Comparison of ENCODE assay signal across 8 cellular contexts in the genomic region with DNA sequence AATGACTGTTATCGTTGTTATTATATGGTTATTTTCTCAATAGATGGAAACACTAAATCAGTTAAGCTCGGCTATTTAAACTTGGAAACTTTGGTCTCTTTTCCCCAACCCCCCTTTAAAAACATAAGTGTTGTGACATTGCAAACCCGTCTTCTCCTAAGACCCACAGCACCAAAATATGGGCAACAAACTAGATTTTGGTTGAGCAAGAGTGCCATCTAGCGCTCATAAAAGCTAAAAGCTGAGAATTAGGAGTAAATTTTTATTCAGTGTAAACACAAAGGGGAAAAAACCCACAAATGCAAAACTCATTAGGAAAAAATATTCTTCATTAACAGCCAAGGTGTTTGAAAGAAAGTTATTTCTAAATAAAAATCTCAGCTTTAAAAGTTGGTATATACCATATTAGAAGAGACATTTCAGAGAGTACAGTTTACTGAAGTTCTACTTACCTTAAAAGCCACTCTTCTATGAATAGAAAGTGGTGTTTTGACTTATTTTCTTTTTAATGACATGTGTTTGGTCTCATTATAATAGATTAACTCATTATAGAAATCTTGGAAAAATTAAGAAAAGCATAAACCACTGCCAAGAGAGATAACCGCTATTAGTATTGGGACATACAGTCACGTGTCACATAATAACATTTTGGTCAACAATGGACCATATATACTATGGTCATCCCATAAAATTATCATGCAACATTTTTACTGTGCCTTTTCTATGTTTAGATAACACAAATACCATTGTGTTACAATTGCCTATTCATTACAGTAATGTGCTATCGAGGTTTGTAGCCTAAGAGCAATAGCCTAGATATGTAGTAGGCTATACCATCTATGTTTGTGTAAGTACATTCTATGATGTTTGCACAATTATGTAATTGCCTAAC. TPM values are rescaled to one million over a fixed set of nuclear protein-coding genes. Genes with fewer than 3 reads are reported as not detected.
DNase-seq lines count a peak whose midpoint lies in the region; ATAC-seq and TF ChIP-seq lines count a peak whose summit lies in the region.

No MANE protein-coding gene starts in this region.

- H3K79me2 ChIP-seq in DND-41 (ENCODE audit: insufficient read depth, low read length), result no peaks in the 10 kb centered on the region

- no peak overlapping the region for H3K9ac ChIP-seq in DND-41 (ENCODE audit: low read depth, low read length)

- 46 to 48% (median 47%) methylated on average over 7 of the region's 7 CpGs for WGBS in adrenal gland, 4 donors
- WGBS in right cardiac atrium, result 43% methylated on average over 7 of the region's 7 CpGs

- in situ Hi-C loops in gastrocnemius medialis (cut with MboI; ENCODE audit: low sequenced_read_pairs in 4 of 4), result loop anchor here (5.0 to 25.0 kb wide), 4 partner anchors 129 to 531 kb away; no protein-coding TSS in a partner anchor

- intact Hi-C loops in adrenal gland (cut with DNase I), result loop anchor here (5.0 to 10.0 kb wide), 4 partner anchors 69 to 529 kb away; no protein-coding TSS in a partner anchor
- intact Hi-C loops in right cardiac atrium (cut with DNase I), result loop anchor here (5.0 to 10.0 kb wide), 3 partner anchors 516 to 531 kb away; no protein-coding TSS in a partner anchor
- intact Hi-C loops in gastrocnemius medialis (cut with DNase I; ENCODE audit: low total_unique reads), result loop anchor here (1.0 to 10.0 kb wide), 5 partner anchors 64 to 531 kb away; a partner anchor contains a TSS

- no peak overlapping the region for H2AFZ ChIP-seq in DND-41 (ENCODE audit: low read depth, low read length)

- H3K36me3 ChIP-seq in DND-41 (ENCODE audit: insufficient read depth, low read length), result no peaks in the 10 kb centered on the region
- no peaks in the 10 kb centered on the region for H3K36me3 ChIP-seq in Peyer's patch
- no peaks in the 10 kb centered on the region for H3K36me3 ChIP-seq in adrenal gland (replicated peaks in 1 of 2)
- no peaks in the 10 kb centered on the region for H3K36me3 ChIP-seq in gastrocnemius medialis

- H4K20me1 ChIP-seq in DND-41 (ENCODE audit: insufficient read depth, low read length), result no peaks in the 10 kb centered on the region

- H3K27me3 ChIP-seq in DND-41 (ENCODE audit: insufficient read depth, low read length, poor library complexity) (no peaks in the 10 kb centered on the region), Peyer's patch (no peaks in the 10 kb centered on the region), adrenal gland (no peaks in the 10 kb centered on the region), right cardiac atrium (ENCODE audit: control insufficient read depth, insufficient read depth) (no peaks in the 10 kb centered on the region), gastrocnemius medialis (no peaks in the 10 kb centered on the region)

- H3K27ac ChIP-seq in DND-41 (ENCODE audit: low read length), result no peak overlapping the region
- no peak overlapping the region for H3K27ac ChIP-seq in Peyer's patch
- no peak overlapping the region for H3K27ac ChIP-seq in adrenal gland
- H3K27ac ChIP-seq in right cardiac atrium (ENCODE audit: low read length), result no peak overlapping the region
- peak overlapping the region; percentile 37 to 98 (median 57) for H3K27ac ChIP-seq in gastrocnemius medialis

- no peak overlapping the region for H3K4me2 ChIP-seq in DND-41 (ENCODE audit: insufficient read depth, low read length)

- no peaks in the 10 kb centered on the region for H3K9me3 ChIP-seq in DND-41 (ENCODE audit: insufficient read depth, low read length, severe bottlenecking)
- H3K9me3 ChIP-seq in Peyer's patch, result no peaks in the 10 kb centered on the region
- no peaks in the 10 kb centered on the region for H3K9me3 ChIP-seq in adrenal gland (replicated peaks in 1 of 3)
- H3K9me3 ChIP-seq in right cardiac atrium (ENCODE audit: control insufficient read depth, low read length), result no peaks in the 10 kb centered on the region
- H3K9me3 ChIP-seq in gastrocnemius medialis, result no peaks in the 10 kb centered on the region

- ATAC-seq in DND-41 (ENCODE audit: insufficient read depth, low read depth), result peak; percentile 84
- ATAC-seq in right cardiac atrium, result peak; percentile 58 to 64
- ATAC-seq in gastrocnemius medialis, result peak; percentile 66 to 84
- no peak for ATAC-seq in HG03280 (IDR thresholded peaks at IDR 0.05; ENCODE audit: unreplicated experiment)

- H3K4me3 ChIP-seq in DND-41 (ENCODE audit: low read depth in 1 of 2, low read length in 2 of 2) (no peak overlapping the region), Peyer's patch (no peak overlapping the region), adrenal gland (no peak overlapping the region), right cardiac atrium (ENCODE audit: low read length) (no peak overlapping the region), gastrocnemius medialis (peak overlapping the region in 1 of 4 donors; percentile 4)

- no peak for TF ChIP-seq POLR2A in Peyer's patch (IDR thresholded peaks at IDR 0.05)
- TF ChIP-seq POLR2A in adrenal gland (IDR thresholded peaks at IDR 0.05), result no peak
- TF ChIP-seq POLR2A in gastrocnemius medialis (IDR thresholded peaks at IDR 0.05), result no peak

- H3K4me1 ChIP-seq in DND-41 (ENCODE audit: insufficient read depth, low read length) (peaks cover 5% of the 10 kb centered on the region), Peyer's patch (peaks cover 0 to 25% (median 0%) of the 10 kb centered on the region in 4 donors), adrenal gland (replicated peaks in 1 of 2) (peaks cover 0 to 34% of the 10 kb centered on the region in 2 donors), right cardiac atrium (ENCODE audit: control insufficient read depth, insufficient read depth, low read length) (peaks cover 4% of the 10 kb centered on the region), gastrocnemius medialis (peaks cover 82 to 94% of the 10 kb centered on the region in 2 donors)

- TF ChIP-seq CTCF in DND-41 (IDR thresholded peaks at IDR 0.05; ENCODE audit: borderline replicate concordance, extremely low read depth, low read length, poor library complexity, severe bottlenecking) (peak; percentile 80), Peyer's patch (IDR thresholded peaks at IDR 0.05) (peak; percentile 21 to 87 (median 73)), adrenal gland (IDR thresholded peaks at IDR 0.05) (peak; percentile 50 to 84 (median 72)), gastrocnemius medialis (IDR thresholded peaks at IDR 0.05 in 4 of 5, conservative IDR thresholded peaks at IDR 0.05 in 1 of 5) (peak; percentile 61 to 73 (median 67))

- DNase-seq in DND-41 (peak; percentile 61), LHCN-M2 (ENCODE audit: low read depth) (peak; percentile 72), Peyer's patch (peak in 1 of 3 donors; percentile 62), adrenal gland (peak in 5 of 7 donors; percentile 38 to 60 (median 55)), right cardiac atrium (no peak), gastrocnemius medialis (peak in 1 of 2 donors; percentile 34), mesenteric fat pad (ENCODE audit: low spot score) (no peak)

RNA-seq across cellular contexts. Expression of a gene that starts 21.1 kb away (rescaled TPM):
- total RNA-seq in LHCN-M2 (2014; rRNA removed) (29.6 and 30.4 TPM in 2 replicates), Peyer's patch (10 to 100 TPM; 22.8 to 87.5 (median 43.4) TPM), adrenal gland (10 to 100 TPM; 24.0 to 72.7 (median 43.8) TPM), right cardiac atrium (10 to 100 TPM; 26.5 to 60.5 (median 41.2) TPM), gastrocnemius medialis (100 to 1,000 TPM in 3 of 4 donors, 10 to 100 TPM in 1; 73.3 to 253 (median 128) TPM), mesenteric fat pad (42.8 TPM)
- polyA plus RNA-seq in LHCN-M2 (2012), result 8.8 TPM
- polyA plus RNA-seq in adrenal gland (10 to 100 TPM; 14.2 to 28.9 (median 25.1) TPM), right cardiac atrium (40.8 TPM)

RNA-seq across cellular contexts. Expression of a gene that starts 21.7 kb away (rescaled TPM):
- 31.7 and 44.6 TPM in 2 replicates for total RNA-seq in LHCN-M2 (2014; rRNA removed)
- polyA plus RNA-seq in LHCN-M2 (2012), result 7.9 TPM
- 10 to 100 TPM in 3 of 4 donors, 1 to 10 TPM in 1; 8.6 to 25.6 (median 23.5) TPM for total RNA-seq in Peyer's patch
- total RNA-seq in adrenal gland, result 10 to 100 TPM in 6 of 8 donors, 1 to 10 TPM in 2; 9.1 to 28.0 (median 13.5) TPM
- 10 to 100 TPM in 2 of 3 donors, 1 to 10 TPM in 1; 8.6 to 18.7 (median 18.3) TPM for polyA plus RNA-seq in adrenal gland
- 10 to 100 TPM in 1 of 4 donors, 1 to 10 TPM in 3; 7.1 to 10.4 (median 9.1) TPM for total RNA-seq in right cardiac atrium
- 8.2 TPM for polyA plus RNA-seq in right cardiac atrium
- total RNA-seq in gastrocnemius medialis, result 10 to 100 TPM; 10.3 to 29.7 (median 17.5) TPM
- total RNA-seq in mesenteric fat pad, result 14.2 TPM

Comparison
In these comparisons a context has a peak if more than half of its experiments do, and no peak if none do; other contexts are left out.
1. DNase-seq: peak in DND-41 (single experiment), LHCN-M2 (single experiment) and adrenal gland (5 of 7); none in right cardiac atrium (0 of 3) and mesenteric fat pad (single experiment).
2. H3K27ac ChIP-seq: peak in gastrocnemius medialis (4 of 4); none in DND-41 (single experiment), Peyer's patch (0 of 4), adrenal gland (0 of 5) and right cardiac atrium (single experiment).
3. Peak in every context shown above with its lines, with median percentiles within 50 percentile points of each other: CTCF ChIP-seq.